ENCODE assay signal across 8 cellular contexts in genomic region chr15:82986442-82986780, GRCh38.
A peak's percentile ranks its signal among the peaks of the same experiment; 100 is the strongest.
DNase-seq lines count a peak whose midpoint lies in the region; ATAC-seq and TF ChIP-seq lines count a peak whose summit lies in the region.

No MANE protein-coding gene starts in this region.

- peak overlapping the region; percentile 98 for H3K4me3 Mint-ChIP-seq in nephron progenitor cell

- H3K4me1 Mint-ChIP-seq in nephron progenitor cell: peaks cover 28% of the 10 kb centered on the region

- peak; percentile 31 for ATAC-seq in HG02970 (IDR thresholded peaks at IDR 0.05; ENCODE audit: low FRiP score, unreplicated experiment)
- peak; percentile 58 for ATAC-seq in SK-N-SH treated with all-trans-retinoic acid at 6 μM for 48 hours

- peaks cover 15% of the 10 kb centered on the region for H3K9me3 Mint-ChIP-seq in nephron progenitor cell

- peaks cover 55% of the 10 kb centered on the region for H3K36me3 Mint-ChIP-seq in nephron progenitor cell (ENCODE audit: low read depth)

- H3K27me3 Mint-ChIP-seq in nephron progenitor cell (ENCODE audit: low read depth, poor library complexity): peaks cover 5% of the 10 kb centered on the region

- DNase-seq in activated T-cell treated with anti-CD3 and anti-CD28 coated beads for 1 hour (ENCODE audit: low read depth): peak; percentile 2
- DNase-seq in activated T-cell treated with anti-CD3 and anti-CD28 coated beads, Interleukin-2, amount 50 U/mL, for 48 hours: no peak
- DNase-seq in epithelial cell of esophagus (ENCODE audit: low read depth): peak; percentile 45
- DNase-seq in nephron progenitor cell: no peak
- DNase-seq in NK-92 (lab: John Stamatoyannopoulos, UW; ENCODE audit: unreplicated experiment): no peak
- DNase-seq in central memory CD4-positive, alpha-beta T cell: no peak

- peak overlapping the region; percentile 99 for H3K4me3 ChIP-seq in epithelial cell of esophagus (ENCODE audit: low read length)

- no peak for TF ChIP-seq CTCF in epithelial cell of esophagus (IDR thresholded peaks at IDR 0.05; ENCODE audit: insufficient read depth, low read depth, low read length, missing control alignments)
- TF ChIP-seq CTCF in nephron progenitor cell (IDR thresholded peaks at IDR 0.05): no peak

- H3K27ac Mint-ChIP-seq in nephron progenitor cell: peak overlapping the region; percentile 61

TF ChIP-seq in SK-N-SH treated with all-trans-retinoic acid at 6 μM for 48 hours, 23 proteins besides CTCF, POLR2A, EP300 and RAD21:
- no peak for TF ChIP-seq RARB (CRISPR knock-in tag; IDR thresholded peaks at IDR 0.05)
- no peak for TF ChIP-seq ESRRG (CRISPR knock-in tag; IDR thresholded peaks at IDR 0.05)
- TF ChIP-seq ZNF8 (CRISPR knock-in tag; IDR thresholded peaks at IDR 0.05): no peak
- no peak for TF ChIP-seq SNAI2 (CRISPR knock-in tag; IDR thresholded peaks at IDR 0.05)
- no peak for TF ChIP-seq CSRNP3 (CRISPR knock-in tag; IDR thresholded peaks at IDR 0.05)
- TF ChIP-seq CSDC2 (CRISPR knock-in tag; IDR thresholded peaks at IDR 0.05): no peak
- no peak for TF ChIP-seq POU6F1 (CRISPR knock-in tag; IDR thresholded peaks at IDR 0.05; ENCODE audit: borderline replicate concordance, low read depth)
- TF ChIP-seq PATZ1 (CRISPR knock-in tag; IDR thresholded peaks at IDR 0.05; ENCODE audit: borderline replicate concordance): no peak
- no peak for TF ChIP-seq PPARA (CRISPR knock-in tag; IDR thresholded peaks at IDR 0.05; ENCODE audit: borderline replicate concordance)
- no peak for TF ChIP-seq ARNTL (CRISPR knock-in tag; IDR thresholded peaks at IDR 0.05; ENCODE audit: borderline replicate concordance, low read depth)
- no peak for TF ChIP-seq ISL1 (CRISPR knock-in tag; IDR thresholded peaks at IDR 0.05)
- TF ChIP-seq ZFP3 (CRISPR knock-in tag; IDR thresholded peaks at IDR 0.05): no peak
- no peak for TF ChIP-seq OSR1 (CRISPR knock-in tag; IDR thresholded peaks at IDR 0.05)
TF ChIP-seq in SK-N-SH treated with all-trans-retinoic acid at 6 μM for 48 hours: peak in this region for 0.

Comparison
In these comparisons a context has a peak if more than half of its experiments do, and no peak if none do; other contexts are left out.
1. DNase-seq: peak in activated T-cell treated with anti-CD3 and anti-CD28 coated beads for 1 hour (single experiment) and epithelial cell of esophagus (single experiment); none in activated T-cell treated with anti-CD3 and anti-CD28 coated beads, Interleukin-2, amount 50 U/mL, for 48 hours (0 of 2), nephron progenitor cell (single experiment), NK-92 (single experiment) and central memory CD4-positive, alpha-beta T cell (single experiment).